Comparison of ENCODE assay signal across 1 cellular context in genomic region chr1:205210876-205211838, GRCh38.
TF ChIP-seq lines count a peak whose summit lies in the region.

DSTYK (minus strand) TSS chr1:205211702; CDS start chr1:205211535, 167 bp downstream.

TF ChIP-seq in K562, 482 proteins besides CTCF, POLR2A, EP300 and RAD21 (continued from another document and continues in another):
- peak; percentile 100 for TF ChIP-seq ZBTB11 (CRISPR knock-in tag; IDR thresholded peaks at IDR 0.05)
- TF ChIP-seq MAFG (tag; conservative IDR thresholded peaks at IDR 0.05), result no peak
- peak; percentile 63 for TF ChIP-seq FIP1L1 (IDR thresholded peaks at IDR 0.05; ENCODE audit: low read depth, low read length, poor library complexity, severe bottlenecking)
- TF ChIP-seq TCF3 (CRISPR knock-in tag; IDR thresholded peaks at IDR 0.05), result peak; percentile 64
- TF ChIP-seq ZBED1 (IDR thresholded peaks at IDR 0.05), result peak; percentile 73; the same call in 1 of the 2 replicates
- peak; percentile 53; the same call in 1 of the 2 replicates for TF ChIP-seq RHOXF2B (CRISPR knock-in tag; conservative IDR thresholded peaks at IDR 0.05)
- no peak for TF ChIP-seq HNRNPUL1 (IDR thresholded peaks at IDR 0.05; ENCODE audit: low read length)
- TF ChIP-seq MXD1 (CRISPR knock-in tag; IDR thresholded peaks at IDR 0.05; ENCODE audit: borderline replicate concordance, poor library complexity, severe bottlenecking), result no peak
- TF ChIP-seq GATA2 (CRISPR knock-in tag; IDR thresholded peaks at IDR 0.05), result no peak
- TF ChIP-seq ZNF134 (CRISPR knock-in tag; conservative IDR thresholded peaks at IDR 0.05), result no peak
- peak; percentile 36 for TF ChIP-seq CTCFL (IDR thresholded peaks at IDR 0.05; ENCODE audit: borderline replicate concordance, insufficient read depth, low read depth, low read length, poor library complexity, severe bottlenecking)
- peak; percentile 95 for TF ChIP-seq NEUROD1 (IDR thresholded peaks at IDR 0.05; ENCODE audit: borderline replicate concordance, low read depth, low read length, partially characterized antibody)
- TF ChIP-seq ZNF398 (CRISPR knock-in tag; IDR thresholded peaks at IDR 0.05), result no peak
- TF ChIP-seq FOSL1 (tag; conservative IDR thresholded peaks at IDR 0.05), result peak; percentile 73
- TF ChIP-seq NFE2L1 (tag; IDR thresholded peaks at IDR 0.05; ENCODE audit: borderline replicate concordance, low read depth), result no peak
- peak; percentile 87; the same call in 1 of the 2 replicates for TF ChIP-seq ZNF282 (CRISPR knock-in tag; IDR thresholded peaks at IDR 0.05)
- TF ChIP-seq RB1 (IDR thresholded peaks at IDR 0.05; ENCODE audit: low read depth), result peak; percentile 97
- peak; percentile 68; the same call in 1 of the 2 replicates for TF ChIP-seq NCOA6 (IDR thresholded peaks at IDR 0.05)
- peak; percentile 99 for TF ChIP-seq ZEB2 (IDR thresholded peaks at IDR 0.05)
- peak; percentile 55; the same call in 1 of the 2 replicates for TF ChIP-seq NFRKB (IDR thresholded peaks at IDR 0.05; ENCODE audit: low read depth)
- no peak for TF ChIP-seq KAT2B (IDR thresholded peaks at IDR 0.05; ENCODE audit: low read depth, low read length)
- TF ChIP-seq ZNF41 (CRISPR knock-in tag; conservative IDR thresholded peaks at IDR 0.05), result 0 out of 2 replicates have a peak, but pooled peaks have one; percentile 57
- peak; percentile 51; the same call in 1 of the 2 replicates for TF ChIP-seq CREB3 (tag; conservative IDR thresholded peaks at IDR 0.05; ENCODE audit: low read depth)
- TF ChIP-seq E4F1 (CRISPR knock-in tag; IDR thresholded peaks at IDR 0.05; ENCODE audit: borderline replicate concordance), result no peak; the same call in 1 of the 2 replicates
- peak; percentile 62; the same call in 1 of the 2 replicates for TF ChIP-seq PKNOX1 (IDR thresholded peaks at IDR 0.05)
- TF ChIP-seq ZBTB40 (IDR thresholded peaks at IDR 0.05), result peak; percentile 97
- no peak for TF ChIP-seq ZBTB40 (CRISPR knock-in tag; IDR thresholded peaks at IDR 0.05)
- TF ChIP-seq TAF1 (IDR thresholded peaks at IDR 0.05; ENCODE audit: control insufficient read depth, extremely low read depth, insufficient read depth, low read length, severe bottlenecking), result peak; percentile 90
- peak; percentile 79; the same call in 1 of the 2 replicates for TF ChIP-seq KDM2B (CRISPR knock-in tag; IDR thresholded peaks at IDR 0.05)
- 0 out of 4 replicates have a peak, but pooled peaks of 1 of the 2 experiments have one; percentile 15 for TF ChIP-seq MLX (CRISPR knock-in tag; conservative IDR thresholded peaks at IDR 0.05)
- peak; percentile 89 for TF ChIP-seq TBP (optimal IDR thresholded peaks at IDR 0.05; ENCODE audit: low read depth, low read length)
